In the genomic region with DNA sequence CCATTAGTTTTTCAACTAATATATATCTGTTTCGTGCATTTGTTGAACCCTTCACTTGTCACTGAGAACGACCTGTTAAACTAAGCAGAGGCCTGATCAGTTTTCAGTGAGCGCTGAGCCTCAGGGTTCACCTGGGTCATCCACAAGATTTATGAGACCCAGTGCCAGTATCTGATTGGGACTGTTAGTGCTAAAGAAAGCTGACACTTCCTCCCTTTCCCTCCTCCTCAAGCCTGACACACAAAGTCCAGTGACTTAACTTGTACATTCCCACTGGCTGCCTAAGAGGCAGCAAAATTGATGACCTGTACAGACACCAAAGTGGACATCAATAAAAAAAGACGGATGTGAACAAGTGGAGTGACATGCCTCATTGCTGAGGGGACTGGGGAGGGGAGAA, we compare ENCODE assay signal across 24 cellular contexts.
DNase-seq lines count a peak whose midpoint lies in the region; ATAC-seq and TF ChIP-seq lines count a peak whose summit lies in the region.
"Had no signal": no experiment of that assay in that cellular context is flagged by ENCODE, and none has a peak within 500 bp of the region (broad histone marks: within the 10 kb centered on the region; RNA-seq: fewer than 3 reads in every experiment).

No MANE protein-coding gene starts in this region.

- H3K27me3 ChIP-seq in SJCRH30 (no peaks in the 10 kb centered on the region), tibial nerve (no peaks in the 10 kb centered on the region)
- H3K27me3 ChIP-seq: breast epithelium, heart right ventricle, neutrophil, uterus had no signal

- 57 to 64% methylated on average over 4 of the region's 4 CpGs for WGBS in tibial nerve, 2 donors

- no peak for TF ChIP-seq EP300 in tibial nerve (IDR thresholded peaks at IDR 0.05)

- H3K9me3 ChIP-seq in SJCRH30 (replicated peaks) (no peaks in the 10 kb centered on the region; the same call in 1 of the 2 replicates), tibial nerve (no peaks in the 10 kb centered on the region)
- H3K9me3 ChIP-seq: breast epithelium, heart right ventricle, neutrophil, thoracic aorta, uterus had no signal

- H3K4me3 ChIP-seq in SJCRH30 (no peak overlapping the region), tibial nerve (no peak overlapping the region)
- H3K4me3 ChIP-seq: breast epithelium, GM23248, heart right ventricle, thoracic aorta, uterus had no signal

- H3K27ac ChIP-seq in SJCRH30 (no peak overlapping the region), tibial nerve (no peak overlapping the region)
- H3K27ac ChIP-seq: breast epithelium, epithelial cell of prostate, GM23248, heart right ventricle, neutrophil, thoracic aorta, uterus had no signal

- TF ChIP-seq CTCF in tibial nerve (IDR thresholded peaks at IDR 0.05) = no peak

- POLR2A ChIA-PET in HEK293T (lab: Yijun Ruan, JAX) = interaction anchor here (0.7 kb wide), 1 partner anchor 1296 kb away, joined by 3 read pairs; no protein-coding TSS in a partner anchor

- H3K4me1 ChIP-seq in SJCRH30 = peaks cover 12% of the 10 kb centered on the region
- peaks cover 0 to 6% (median 0%) of the 10 kb centered on the region in 4 donors for H3K4me1 ChIP-seq in tibial nerve
- H3K4me1 ChIP-seq: breast epithelium, heart right ventricle, uterus had no signal

- ATAC-seq in HG02588 (IDR thresholded peaks at IDR 0.05; ENCODE audit: unreplicated experiment) = no peak
- ATAC-seq: activated CD8-positive, alpha-beta memory T cell treated with anti-CD3 and anti-CD28 coated beads, Interleukin-2, amount 10 ng/mL, durations not matched to agents 7 days and 5 days; heart right ventricle; left colon; T-cell had no signal

- no peak for TF ChIP-seq POLR2A in tibial nerve (IDR thresholded peaks at IDR 0.05)

- H3K36me3 ChIP-seq in SJCRH30 (no peaks in the 10 kb centered on the region), tibial nerve (no peaks in the 10 kb centered on the region)
- H3K36me3 ChIP-seq: breast epithelium, heart right ventricle, neutrophil, thoracic aorta, uterus had no signal

- peak; percentile 43 for DNase-seq in HEK293T (ENCODE audit: extremely low spot score)
- DNase-seq in SJCRH30 = peak; percentile 4 to 39
- peak; percentile 81 for DNase-seq in islet precursor cell
- DNase-seq in retina = peak; percentile 14
- DNase-seq in tibial nerve (ENCODE audit: low spot score in 2 of 2) = no peak
- DNase-seq in NCI-H748 (lab: John Stamatoyannopoulos, UW; ENCODE audit: unreplicated experiment) = no peak
- DNase-seq: activated CD4-positive, CD25-positive, alpha-beta regulatory T cell; activated CD8-positive, alpha-beta memory T cell treated with anti-CD3 and anti-CD28 coated beads, Interleukin-2, amount 10 ng/mL, durations not matched to agents 7 days and 5 days; activated naive CD4-positive, alpha-beta T cell treated with anti-CD3 and anti-CD28 coated beads, Interleukin-2, amount 10 ng/mL, durations not matched to agents 7 days and 5 days; GM23248; heart right ventricle; KG1; left colon; NCI-H1417; NCI-H2107; SHP77 treated with DMSO at 0.1 percent for 48 hours; small intestine; T-cell; uterus had no signal

- CTCF ChIA-PET in HEK293T (lab: Yijun Ruan, JAX) = interaction anchor here (0.6 to 0.7 kb wide), 2 partner anchors 109 to 272 kb away, joined by 3 read pairs; no protein-coding TSS in a partner anchor

TF ChIP-seq in HEK293T, 16 proteins besides CTCF, POLR2A, EP300 and RAD21:
- TF ChIP-seq, protein P1, sequence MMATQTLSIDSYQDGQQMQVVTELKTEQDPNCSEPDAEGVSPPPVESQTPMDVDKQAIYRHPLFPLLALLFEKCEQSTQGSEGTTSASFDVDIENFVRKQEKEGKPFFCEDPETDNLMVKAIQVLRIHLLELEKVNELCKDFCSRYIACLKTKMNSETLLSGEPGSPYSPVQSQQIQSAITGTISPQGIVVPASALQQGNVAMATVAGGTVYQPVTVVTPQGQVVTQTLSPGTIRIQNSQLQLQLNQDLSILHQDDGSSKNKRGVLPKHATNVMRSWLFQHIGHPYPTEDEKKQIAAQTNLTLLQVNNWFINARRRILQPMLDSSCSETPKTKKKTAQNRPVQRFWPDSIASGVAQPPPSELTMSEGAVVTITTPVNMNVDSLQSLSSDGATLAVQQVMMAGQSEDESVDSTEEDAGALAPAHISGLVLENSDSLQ (IDR thresholded peaks at IDR 0.05) = peak; percentile 95
- TF ChIP-seq ELF4 (IDR thresholded peaks at IDR 0.05) (no peak), CTBP1 (IDR thresholded peaks at IDR 0.05; ENCODE audit: borderline replicate concordance) (peak; percentile 57; the same call in 1 of the 2 replicates)

Comparison
In these comparisons a context has a peak if more than half of its experiments do, and no peak if none do; other contexts are left out.
1. DNase-seq: peak in HEK293T (single experiment), SJCRH30 (2 of 2), islet precursor cell (single experiment) and retina (single experiment); none in tibial nerve (0 of 2) and NCI-H748 (single experiment).